In genomic region chr15:40769310-40770146, GRCh38 we compare ENCODE assay signal across 8 cellular contexts.
DNase-seq lines count a peak whose midpoint lies in the region; ATAC-seq lines count a peak whose summit lies in the region.

Gene C15orf62 (plus strand): TSS chr15:40769980. CDS start chr15:40770496, 516 bp downstream.

- peak; percentile 71 for DNase-seq in DMS 273 (lab: John Stamatoyannopoulos, UW; ENCODE audit: unreplicated experiment)
- no peak for DNase-seq in DMS 273 treated with DMSO at 0.1 percent for 48 hours (lab: John Stamatoyannopoulos, UW)
- DNase-seq in NOMO-1 treated with DMSO at 0.1 percent for 48 hours (lab: John Stamatoyannopoulos, UW; ENCODE audit: unreplicated experiment), result peak; percentile 46
- peak; percentile 46 for DNase-seq in activated gamma-delta T cell (lab: John Stamatoyannopoulos, UW)
- peak; percentile 18 to 41 for DNase-seq in hippocampal formation (lab: John Stamatoyannopoulos, UW)
- DNase-seq in stimulated activated CD4-positive, alpha-beta T cell treated with anti-CD3 and anti-CD28 coated beads, Interleukin-1b, Interleukin-23, amount 100 ng/mL, for 48 hours, result peak; percentile 66

- peak; percentile 40 for ATAC-seq in HG03060 (IDR thresholded peaks at IDR 0.05; ENCODE audit: low read depth, unreplicated experiment)
- ATAC-seq in GM18519 (IDR thresholded peaks at IDR 0.05; ENCODE audit: low FRiP score, unreplicated experiment), result no peak
